Comparison of ENCODE assay signal across 31 cellular contexts in genomic region chr2:34498561-34498960, GRCh38.
"Had no signal": no experiment of that assay in that cellular context is flagged by ENCODE, and none has a peak within 500 bp of the region (broad histone marks: within the 10 kb centered on the region; RNA-seq: fewer than 3 reads in every experiment).

No MANE protein-coding gene starts in this region.

- DNase-seq: activated CD4-positive, alpha-beta memory T cell treated with anti-CD3 and anti-CD28 coated beads, Interleukin-2, amount 10 ng/mL, durations not matched to agents 7 days and 5 days; activated CD4-positive, alpha-beta T cell treated with anti-CD3 and anti-CD28 coated beads for 1 hour; activated CD4-positive, alpha-beta T cell treated with anti-CD3 and anti-CD28 coated beads for 36 hours; activated CD4-positive, alpha-beta T cell treated with anti-CD3 and anti-CD28 coated beads for 48 hours; activated CD4-positive, alpha-beta T cell treated with anti-CD3 and anti-CD28 coated beads, Interleukin-2, amount 10 ng/mL, durations not matched to agents 7 days and 5 days; activated CD4-positive, alpha-beta T cell treated with anti-CD3 and anti-CD28 coated beads, Interleukin-2, amount 50 U/mL, for 48 hours; activated CD4-positive, CD25-positive, alpha-beta regulatory T cell; activated CD8-positive, alpha-beta memory T cell treated with anti-CD3 and anti-CD28 coated beads for 24 hours; activated CD8-positive, alpha-beta memory T cell treated with anti-CD3 and anti-CD28 coated beads, Interleukin-2, amount 10 ng/mL, durations not matched to agents 7 days and 5 days; activated CD8-positive, alpha-beta memory T cell treated with anti-CD3 and anti-CD28 coated beads, Interleukin-2, amount 50 U/mL, for 48 hours; activated CD8-positive, alpha-beta T cell treated with anti-CD3 and anti-CD28 coated beads, Interleukin-2, amount 10 ng/mL, durations not matched to agents 7 days and 5 days; activated effector memory CD4-positive, alpha-beta T cell treated with Interleukin-2 at 50 U/mL for 16 hours; activated gamma-delta T cell; activated naive CD4-positive, alpha-beta T cell treated with anti-CD3 and anti-CD28 coated beads, Interleukin-2, amount 10 ng/mL, durations not matched to agents 7 days and 5 days; activated naive CD4-positive, alpha-beta T cell treated with Interleukin-2 at 50 U/mL for 16 hours; activated naive CD8-positive, alpha-beta T cell treated with anti-CD3 and anti-CD28 coated beads, Interleukin-2, amount 10 ng/mL, durations not matched to agents 7 days and 5 days; activated naive CD8-positive, alpha-beta T cell treated with anti-CD3 and anti-CD28 coated beads, Interleukin-2, amount 50 U/mL, for 24 hours; activated T-cell treated with anti-CD3 and anti-CD28 coated beads, Interleukin-2, amount 50 U/mL, for 24 hours; activated T-cell treated with anti-CD3 and anti-CD28 coated beads, Interleukin-2, amount 50 U/mL, for 48 hours; amygdala; anterior cingulate cortex; body of pancreas; brain microvascular endothelial cell; caudate nucleus; cerebellar nuclear complex; T-helper 1 cell; T-helper 2 cell; T-helper 9 cell; WERI-Rb-1 had no signal

- H3K4me3 ChIP-seq: ascending aorta, body of pancreas, breast epithelium had no signal
